1 cellular context compared by ENCODE assay signal in the genomic region with DNA sequence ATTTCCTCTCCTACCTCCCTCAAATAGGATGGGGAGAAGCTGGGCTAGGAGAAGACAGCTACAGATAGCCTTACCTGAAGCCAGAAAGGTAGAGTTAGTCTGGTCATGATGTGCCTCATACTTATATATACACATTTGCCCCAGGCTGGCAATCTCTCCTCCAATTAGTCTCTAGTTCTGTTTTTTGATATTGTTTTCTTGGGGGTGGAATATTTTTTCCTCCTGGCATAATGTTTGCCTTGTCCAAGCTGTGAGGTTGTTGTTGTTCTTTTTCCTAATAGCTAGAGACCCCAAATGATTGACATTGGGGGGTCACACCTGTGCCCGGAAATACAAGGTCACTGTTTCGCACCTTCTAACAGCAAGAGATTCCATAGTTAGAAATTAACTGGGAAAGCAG.
TF ChIP-seq lines count a peak whose summit lies in the region.

Gene UMOD, minus strand, starts transcription at position 101 of the 400 bp plus-strand sequence. CDS start 1,978 bp downstream, outside the sequence.

TF ChIP-seq in GM23338, 12 proteins besides CTCF, POLR2A, EP300 and RAD21 (continued from another document):
- TF ChIP-seq CREB1 (CRISPR knock-in tag; IDR thresholded peaks at IDR 0.05; ENCODE audit: low read depth) (no peak), ZNF114 (CRISPR knock-in tag; IDR thresholded peaks at IDR 0.05) (no peak)
